2 cellular contexts compared by ENCODE assay signal in the genomic region with DNA sequence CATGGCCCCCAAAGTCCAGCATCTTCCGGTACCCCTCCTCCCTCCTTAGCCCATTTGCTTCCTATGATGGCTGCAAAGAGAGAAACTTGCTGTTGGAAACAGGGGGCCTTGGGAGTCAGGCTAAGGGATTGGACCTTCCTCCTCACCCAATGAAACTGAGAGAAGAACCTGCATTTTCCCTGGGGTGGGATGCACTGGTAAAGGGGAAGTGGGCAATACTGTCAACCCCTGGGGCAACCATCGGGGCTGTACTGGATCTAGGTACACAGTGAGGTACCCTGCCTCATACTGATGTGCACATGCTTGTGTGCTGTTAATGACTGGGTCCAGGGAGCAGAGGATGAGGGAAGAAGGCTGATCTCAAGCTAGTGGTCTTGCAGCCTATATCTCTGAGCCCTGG.
TF ChIP-seq lines count a peak whose summit lies in the region.

No MANE protein-coding gene starts in this region.

TF ChIP-seq in IMR-90, 13 proteins besides CTCF, POLR2A, EP300 and RAD21:
- TF ChIP-seq RFX5 (IDR thresholded peaks at IDR 0.05; ENCODE audit: low read depth, low read length) (no peak), CEBPB (IDR thresholded peaks at IDR 0.05; ENCODE audit: low read depth, low read length) (no peak), CHD1 (IDR thresholded peaks at IDR 0.05; ENCODE audit: low read depth, low read length) (no peak), SMC3 (IDR thresholded peaks at IDR 0.05; ENCODE audit: low read depth, low read length) (no peak), RCOR1 (IDR thresholded peaks at IDR 0.05; ENCODE audit: insufficient replicate concordance, low read length) (no peak), MAZ (IDR thresholded peaks at IDR 0.05; ENCODE audit: borderline replicate concordance, low read depth, low read length) (no peak), FOS (IDR thresholded peaks at IDR 0.05; ENCODE audit: low read depth, low read length) (no peak), NFE2L2 (IDR thresholded peaks at IDR 0.05; ENCODE audit: low read depth, low read length) (no peak)
- TF ChIP-seq, protein P1, sequence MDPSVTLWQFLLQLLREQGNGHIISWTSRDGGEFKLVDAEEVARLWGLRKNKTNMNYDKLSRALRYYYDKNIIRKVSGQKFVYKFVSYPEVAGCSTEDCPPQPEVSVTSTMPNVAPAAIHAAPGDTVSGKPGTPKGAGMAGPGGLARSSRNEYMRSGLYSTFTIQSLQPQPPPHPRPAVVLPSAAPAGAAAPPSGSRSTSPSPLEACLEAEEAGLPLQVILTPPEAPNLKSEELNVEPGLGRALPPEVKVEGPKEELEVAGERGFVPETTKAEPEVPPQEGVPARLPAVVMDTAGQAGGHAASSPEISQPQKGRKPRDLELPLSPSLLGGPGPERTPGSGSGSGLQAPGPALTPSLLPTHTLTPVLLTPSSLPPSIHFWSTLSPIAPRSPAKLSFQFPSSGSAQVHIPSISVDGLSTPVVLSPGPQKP (IDR thresholded peaks at IDR 0.05; ENCODE audit: borderline replicate concordance, low read depth, low read length) = no peak
- TF ChIP-seq, protein P2, sequence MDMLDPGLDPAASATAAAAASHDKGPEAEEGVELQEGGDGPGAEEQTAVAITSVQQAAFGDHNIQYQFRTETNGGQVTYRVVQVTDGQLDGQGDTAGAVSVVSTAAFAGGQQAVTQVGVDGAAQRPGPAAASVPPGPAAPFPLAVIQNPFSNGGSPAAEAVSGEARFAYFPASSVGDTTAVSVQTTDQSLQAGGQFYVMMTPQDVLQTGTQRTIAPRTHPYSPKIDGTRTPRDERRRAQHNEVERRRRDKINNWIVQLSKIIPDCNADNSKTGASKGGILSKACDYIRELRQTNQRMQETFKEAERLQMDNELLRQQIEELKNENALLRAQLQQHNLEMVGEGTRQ (IDR thresholded peaks at IDR 0.05; ENCODE audit: low read depth, low read length) = no peak

TF ChIP-seq in neural cell, 6 proteins besides CTCF, POLR2A, EP300 and RAD21:
- TF ChIP-seq TAF1 (IDR thresholded peaks at IDR 0.05; ENCODE audit: low read depth) (no peak), POLR2AphosphoS5 (IDR thresholded peaks at IDR 0.05) (no peak), MXI1 (conservative IDR thresholded peaks at IDR 0.05; ENCODE audit: poor library complexity, severe bottlenecking) (no peak)
